In genomic region chr12:3041558-3042164, GRCh38 we compare ENCODE assay signal across 8 cellular contexts. TPM values are rescaled to one million over a fixed set of nuclear protein-coding genes. Genes with fewer than 3 reads are reported as not detected.
A peak's percentile ranks its signal among the peaks of the same experiment; 100 is the strongest.
DNase-seq lines count a peak whose midpoint lies in the region; ATAC-seq and TF ChIP-seq lines count a peak whose summit lies in the region.

No MANE protein-coding gene starts in this region.

- peaks cover 15 to 16% (median 15%) of the 10 kb centered on the region in 3 donors for H3K4me1 Mint-ChIP-seq in IgD-negative memory B cell

- peak; percentile 65 for ATAC-seq in aorta (ENCODE audit: low FRiP score)

- peaks cover 27% of the 10 kb centered on the region for H3K27me3 Mint-ChIP-seq in IgD-negative memory B cell

- 69 to 72% methylated on average over 11 of the region's 11 CpGs for WGBS in aorta, 2 donors

- H3K27me3 ChIP-seq in neutrophil (peaks cover 15% of the 10 kb centered on the region), aorta (ENCODE audit: control insufficient read depth in 1 of 2, insufficient read depth in 2 of 2, low read length in 1 of 2) (no peaks in the 10 kb centered on the region)

- DNase-seq in A172 (ENCODE audit: low spot score) (peak; percentile 59), OCI-M1 (lab: John Stamatoyannopoulos, UW) (peak; percentile 89), fibroblast of the aortic adventitia (ENCODE audit: low read depth) (peak; percentile 71), aorta (peak; percentile 72 to 79)
- DNase-seq in activated T-cell treated with anti-CD3 and anti-CD28 coated beads, Interleukin-2, amount 50 U/mL, for 48 hours: peak; percentile 67 to 70

- H3K27ac Mint-ChIP-seq in IgD-negative memory B cell: peak overlapping the region in 2 of 3 donors; percentile 23 to 38

- H3K36me3 Mint-ChIP-seq in IgD-negative memory B cell: no peaks in the 10 kb centered on the region

- intact Hi-C loops in aorta (cut with DNase I): loop anchor here in 1 of 2 donors (5.0 kb wide), 1 partner anchor 79 kb away; no protein-coding TSS in a partner anchor

- no peak overlapping the region for H3K4me3 ChIP-seq in GM12875 (ENCODE audit: low read depth, low read length)
- H3K4me3 ChIP-seq in fibroblast of the aortic adventitia (ENCODE audit: low read depth, low read length): no peak overlapping the region
- H3K4me3 ChIP-seq in neutrophil (ENCODE audit: low read depth in 1 of 2, low read length in 1 of 2): no peak overlapping the region
- H3K4me3 ChIP-seq in aorta (ENCODE audit: low read length in 2 of 2): no peak overlapping the region

- H3K4me3 Mint-ChIP-seq in IgD-negative memory B cell: peak overlapping the region in 2 of 4 donors; percentile 81

- H3K27ac ChIP-seq in neutrophil (no peak overlapping the region), aorta (ENCODE audit: low read depth in 1 of 2, low read length in 2 of 2) (no peak overlapping the region)

- H3K4me1 ChIP-seq in neutrophil (ENCODE audit: control insufficient read depth in 1 of 2, insufficient read depth in 1 of 2, low read depth in 1 of 2, low read length in 1 of 2) (no peaks in the 10 kb centered on the region), aorta (ENCODE audit: control insufficient read depth in 1 of 2, insufficient read depth in 2 of 2, low read length in 2 of 2) (no peaks in the 10 kb centered on the region)

- no peaks in the 10 kb centered on the region for H3K9me3 Mint-ChIP-seq in IgD-negative memory B cell

- H3K36me3 ChIP-seq in neutrophil (no peaks in the 10 kb centered on the region), aorta (ENCODE audit: control insufficient read depth in 1 of 2, insufficient read depth in 2 of 2, low read length in 1 of 2) (peaks cover 2 to 4% of the 10 kb centered on the region in 2 donors)

- no peaks in the 10 kb centered on the region for H3K9me3 ChIP-seq in neutrophil
- no peaks in the 10 kb centered on the region for H3K9me3 ChIP-seq in aorta (ENCODE audit: control insufficient read depth, low read length)

- TF ChIP-seq CTCF in GM12875 (IDR thresholded peaks at IDR 0.05; ENCODE audit: borderline replicate concordance, insufficient read depth, low read depth, low read length) (peak; percentile 68; the same call in 1 of the 2 replicates), fibroblast of the aortic adventitia (IDR thresholded peaks at IDR 0.05; ENCODE audit: insufficient read depth, low read length) (peak; percentile 85), neutrophil (IDR thresholded peaks at IDR 0.05) (peak; percentile 40)

RNA-seq across cellular contexts. Expression of gene TSPAN9, which starts 35.5 kb away (rescaled TPM):
- 7.0 and 10.3 TPM in 2 replicates for total RNA-seq in A172 (2014; rRNA removed; shearing (Covaris generic))
- not detected for polyA plus RNA-seq in IgD-negative memory B cell
- total RNA-seq in fibroblast of the aortic adventitia (ENCODE audit: low replicate concordance): 8.1 and 19.4 TPM in 2 replicates
- 10 to 100 TPM; 43.5 to 50.6 TPM for total RNA-seq in aorta
- 10 to 100 TPM in 1 of 2 donors, 1 to 10 TPM in 1; 7.1 to 27.4 TPM for polyA plus RNA-seq in aorta
